In genomic region chr1:203921233-203921632, GRCh38 we compare ENCODE assay signal across 1 cellular context.
TF ChIP-seq lines count a peak whose summit lies in the region.
"Not testable (repeated sequence)": the region's sequence is repeated elsewhere in the genome, so short reads cannot be mapped to it uniquely, and the experiment has no call there.

No MANE protein-coding gene starts in this region.

TF ChIP-seq in K562, 482 proteins besides CTCF, POLR2A, EP300 and RAD21 (continued from another document):
- TF ChIP-seq JUND (IDR thresholded peaks at IDR 0.05; ENCODE audit: borderline replicate concordance, low read depth, low read length) (peak; percentile 46; the same call in 1 of the 2 replicates), CEBPB (tag; IDR thresholded peaks at IDR 0.05) (peak; percentile 80), IRF9 (tag; IDR thresholded peaks at IDR 0.05) (0 out of 2 replicates have a peak, but pooled peaks have one; percentile 45), FOXM1 (IDR thresholded peaks at IDR 0.05; ENCODE audit: low read depth) (peak; percentile 58; the same call in 1 of the 2 replicates), DPF2 (IDR thresholded peaks at IDR 0.05) (peak; percentile 78), NCOR1 (IDR thresholded peaks at IDR 0.05) (peak; percentile 52), KLF1 (tag; IDR thresholded peaks at IDR 0.05) (peak; percentile 77), CBFA2T3 (IDR thresholded peaks at IDR 0.05) (peak; percentile 85), TRIM24 (IDR thresholded peaks at IDR 0.05) (peak; percentile 83 to 88), CXXC5 (CRISPR knock-in tag; IDR thresholded peaks at IDR 0.05) (peak; percentile 54), TEAD1 (CRISPR knock-in tag; IDR thresholded peaks at IDR 0.05) (0 out of 4 replicates have a peak, but pooled peaks of 1 of the 2 experiments have one; percentile 71), ZBTB11 (CRISPR knock-in tag; IDR thresholded peaks at IDR 0.05) (0 out of 6 replicates have a peak, but pooled peaks of 1 of the 3 experiments have one; percentile 19), NR2C2 (tag; IDR thresholded peaks at IDR 0.05) (0 out of 2 replicates have a peak, but pooled peaks have one; percentile 24), CTBP1 (IDR thresholded peaks at IDR 0.05; ENCODE audit: borderline replicate concordance) (peak; percentile 57; the same call in 1 of the 2 replicates), ARID1B (IDR thresholded peaks at IDR 0.05) (peak; percentile 90), ATF3 (IDR thresholded peaks at IDR 0.05) (peak; percentile 39; the same call in 1 of the 2 replicates), TCF3 (CRISPR knock-in tag; IDR thresholded peaks at IDR 0.05) (peak; percentile 74), ESRRA (IDR thresholded peaks at IDR 0.05; ENCODE audit: borderline replicate concordance, low read depth) (peak; percentile 26; the same call in 1 of the 2 replicates), CBFA2T2 (conservative IDR thresholded peaks at IDR 0.05) (peak; percentile 73), NFE2 (IDR thresholded peaks at IDR 0.05; ENCODE audit: low read depth) (0 out of 2 replicates have a peak, but pooled peaks have one; percentile 3), CEBPG (CRISPR knock-in tag; IDR thresholded peaks at IDR 0.05) (peak; percentile 72), CEBPG (tag; conservative IDR thresholded peaks at IDR 0.05 in 1 of 2, IDR thresholded peaks at IDR 0.05 in 1 of 2) (peak; percentile 19 to 77; a peak in 3 of 4 replicates), AFF1 (IDR thresholded peaks at IDR 0.05; ENCODE audit: low read depth in 1 of 2, partially characterized antibody in 2 of 2) (peak in 1 of 2 experiments; percentile 46), MAFG (tag; conservative IDR thresholded peaks at IDR 0.05) (0 out of 2 replicates have a peak, but pooled peaks have one; percentile 19), ZNF766 (CRISPR knock-in tag; conservative IDR thresholded peaks at IDR 0.05) (0 out of 2 replicates have a peak, but pooled peaks have one; percentile 50), FOSL1 (tag; conservative IDR thresholded peaks at IDR 0.05) (0 out of 2 replicates have a peak, but pooled peaks have one; percentile 34), ATF7 (IDR thresholded peaks at IDR 0.05) (0 out of 2 replicates have a peak, but pooled peaks have one; percentile 19), MTA2 (IDR thresholded peaks at IDR 0.05; ENCODE audit: low read depth) (peak; percentile 53; the same call in 1 of the 2 replicates), HDAC2 (IDR thresholded peaks at IDR 0.05) (peak; percentile 83; the same call in 1 of the 2 replicates), MTA1 (IDR thresholded peaks at IDR 0.05; ENCODE audit: borderline replicate concordance) (peak; percentile 57; the same call in 1 of the 2 replicates), TEAD4 (IDR thresholded peaks at IDR 0.05; ENCODE audit: low read length) (peak; percentile 74), PHB2 (IDR thresholded peaks at IDR 0.05; ENCODE audit: low read depth) (peak; percentile 42; the same call in 1 of the 2 replicates), RCOR1 (IDR thresholded peaks at IDR 0.05; ENCODE audit: borderline replicate concordance in 1 of 2, low read depth in 2 of 2, low read length in 2 of 2) (peak in 1 of 2 experiments; percentile 93; a peak in 2 of 4 replicates), HDAC3 (IDR thresholded peaks at IDR 0.05; ENCODE audit: borderline replicate concordance, partially characterized antibody) (peak; percentile 49), HDAC1 (IDR thresholded peaks at IDR 0.05) (peak in 1 of 2 experiments; percentile 39; a peak in 1 of 4 replicates), DIDO1 (tag; IDR thresholded peaks at IDR 0.05; ENCODE audit: low read depth) (peak; percentile 42; the same call in 1 of the 2 replicates), SOX6 (IDR thresholded peaks at IDR 0.05) (peak; percentile 62; the same call in 1 of the 2 replicates), KDM1A (IDR thresholded peaks at IDR 0.05) (peak; percentile 86 to 89), SMAD4 (CRISPR knock-in tag; conservative IDR thresholded peaks at IDR 0.05) (peak; percentile 80)
- not testable (repeated sequence) for TF ChIP-seq JUND (tag; IDR thresholded peaks at IDR 0.05; ENCODE audit: borderline replicate concordance, low read depth, low read length); FOXM1 (CRISPR knock-in tag; IDR thresholded peaks at IDR 0.05; ENCODE audit: low read depth); NR2C2 (CRISPR knock-in tag; IDR thresholded peaks at IDR 0.05); ATF3 (CRISPR knock-in tag; conservative IDR thresholded peaks at IDR 0.05); TEAD4 (CRISPR knock-in tag; IDR thresholded peaks at IDR 0.05; ENCODE audit: borderline replicate concordance)
